ENCODE assay signal across 8 cellular contexts in genomic region chr14:77886010-77886409, GRCh38.
"Had no signal": no experiment of that assay in that cellular context is flagged by ENCODE, and none has a peak within 500 bp of the region (broad histone marks: within the 10 kb centered on the region; RNA-seq: fewer than 3 reads in every experiment).

No MANE protein-coding gene starts in this region.

- FAIRE-seq: G401.6, GM12878, GM12891, GM12892, GM18507, GM19239 had no signal

- DNase-seq: GDM1, GF-D8 had no signal

- ATAC-seq: GM12878 had no signal

- H3K4me3 ChIP-seq: GM12878 had no signal
